27 cellular contexts compared by ENCODE assay signal in genomic region chr6:41045664-41046063, GRCh38. TPM values are rescaled to one million over a fixed set of nuclear protein-coding genes. Genes with fewer than 3 reads are reported as not detected.
DNase-seq lines count a peak whose midpoint lies in the region; ATAC-seq and TF ChIP-seq lines count a peak whose summit lies in the region.
"Had no signal": no experiment of that assay in that cellular context is flagged by ENCODE, and none has a peak within 500 bp of the region (broad histone marks: within the 10 kb centered on the region; RNA-seq: fewer than 3 reads in every experiment).

No MANE protein-coding gene starts in this region.

- TF ChIP-seq CTCF in body of pancreas (IDR thresholded peaks at IDR 0.05) (no peak), liver (IDR thresholded peaks at IDR 0.05; ENCODE audit: low read depth, low read length, missing input control) (no peak)

- H3K4me3 ChIP-seq in body of pancreas (no peak overlapping the region), liver (ENCODE audit: low read depth in 1 of 3, low read length in 3 of 3) (no peak overlapping the region)
- H3K4me3 ChIP-seq: GM23248 had no signal

- ATAC-seq in body of pancreas = peak; percentile 17
- ATAC-seq: Panc1 had no signal

- H3K9me3 ChIP-seq in body of pancreas (no peaks in the 10 kb centered on the region), liver (ENCODE audit: control insufficient read depth in 4 of 4, low read length in 3 of 4) (no peaks in the 10 kb centered on the region)

- no peak overlapping the region for H3K9ac ChIP-seq in liver (ENCODE audit: low read depth in 1 of 2, low read length in 2 of 2)
- H3K9ac ChIP-seq: GM23248 had no signal

- no peaks in the 10 kb centered on the region for H3K36me3 ChIP-seq in body of pancreas (replicated peaks in 1 of 2; ENCODE audit: insufficient read depth in 1 of 2, low read depth in 2 of 2)
- H3K36me3 ChIP-seq in liver (ENCODE audit: control insufficient read depth in 4 of 4, insufficient read depth in 3 of 4, low read depth in 1 of 4, low read length in 3 of 4) = no peaks in the 10 kb centered on the region

- H3K4me1 ChIP-seq in body of pancreas = peaks cover 60% of the 10 kb centered on the region
- H3K4me1 ChIP-seq in liver (ENCODE audit: control insufficient read depth in 4 of 4, insufficient read depth in 4 of 4, low read length in 3 of 4) = peaks cover 6 to 35% (median 25%) of the 10 kb centered on the region in 4 donors

- no peak for TF ChIP-seq POLR2A in body of pancreas (IDR thresholded peaks at IDR 0.05)

- H3K27ac ChIP-seq in body of pancreas = peak overlapping the region; percentile 32 to 68 (median 54)
- peak overlapping the region; percentile 66 to 79 for H3K27ac ChIP-seq in liver (ENCODE audit: low read depth in 1 of 2, low read length in 2 of 2)
- H3K27ac ChIP-seq: GM23248 had no signal

- no peak for TF ChIP-seq RAD21 in liver (IDR thresholded peaks at IDR 0.05)

- no peaks in the 10 kb centered on the region for H3K27me3 ChIP-seq in body of pancreas
- no peaks in the 10 kb centered on the region for H3K27me3 ChIP-seq in liver (ENCODE audit: control insufficient read depth in 4 of 4, insufficient read depth in 4 of 4, low read length in 3 of 4)

- DNase-seq in DMS79 (lab: John Stamatoyannopoulos, UW) = peak; percentile 48
- DNase-seq in body of pancreas = no peak
- DNase-seq in NCI-H446 (lab: John Stamatoyannopoulos, UW) = no peak
- DNase-seq in NCI-H510A treated with DMSO at 0.1 percent for 48 hours (lab: John Stamatoyannopoulos, UW) = no peak
- DNase-seq: C1 segment of cervical spinal cord; CD4-positive, alpha-beta memory T cell; COR-L47; GF-D8; GM23248; H9; KBM-7; MV-4-11; NCI-H1105 treated with DMSO at 0.1 percent for 48 hours; NCI-H146; NCI-H1930; NCI-H2107; NCI-H69; SHP77 treated with DMSO at 0.1 percent for 48 hours; T-helper 1 cell had no signal

- intact Hi-C loops in body of pancreas (cut with DNase I) = no loop called here

- 28 to 35% methylated on average over 5 of the region's 5 CpGs for WGBS in body of pancreas, 2 donors
- 29% methylated on average over 5 of the region's 5 CpGs for WGBS in liver

TF ChIP-seq in liver, 16 proteins besides CTCF, POLR2A, EP300 and RAD21:
- TF ChIP-seq SP1 (IDR thresholded peaks at IDR 0.05) (no peak), FOXA1 (IDR thresholded peaks at IDR 0.05) (no peak), GABPA (IDR thresholded peaks at IDR 0.05 in 1 of 2, conservative IDR thresholded peaks at IDR 0.05 in 1 of 2) (no peak), JUND (IDR thresholded peaks at IDR 0.05) (no peak), TAF1 (conservative IDR thresholded peaks at IDR 0.05) (no peak), REST (IDR thresholded peaks at IDR 0.05) (no peak), RXRA (IDR thresholded peaks at IDR 0.05) (no peak), HNF4G (IDR thresholded peaks at IDR 0.05) (no peak), NR2F2 (IDR thresholded peaks at IDR 0.05) (no peak)

RNA-seq across cellular contexts. Expression of gene TSPO2, which starts 3.4 kb away (rescaled TPM):
- total RNA-seq in body of pancreas = not detected
- 10 to 100 TPM in 1 of 2 donors, under 1 TPM in 1; 0.25 to 64.9 TPM for total RNA-seq in liver
- polyA plus RNA-seq in liver = under 1 TPM; 0.39 to 0.46 TPM
- total RNA-seq: A673; CD4-positive, alpha-beta memory T cell; GM23248; H9; LHCN-M2; MCF 10A; NCI-H460; OCI-LY7 had no signal
- polyA plus RNA-seq: CD4-positive, alpha-beta memory T cell; GM23248 had no signal

RNA-seq across cellular contexts. Expression of gene UNC5CL, which starts 6.6 kb away (rescaled TPM):
- total RNA-seq in body of pancreas = 10 to 100 TPM; 17.4 to 30.3 TPM
- total RNA-seq in liver = 10 to 100 TPM; 16.2 to 41.9 TPM
- 10 to 100 TPM in 1 of 2 donors, 1 to 10 TPM in 1; 4.7 to 18.2 TPM for polyA plus RNA-seq in liver
- total RNA-seq: GM23248 had no signal
- polyA plus RNA-seq: GM23248 had no signal

RNA-seq across cellular contexts. Expression of gene APOBEC2, which starts 7.3 kb away (rescaled TPM):
- total RNA-seq in body of pancreas = 1 to 10 TPM; 2.3 to 4.0 TPM
- total RNA-seq in liver = 1 to 10 TPM in 1 of 2 donors, not detected in 1; 1.6 TPM
- polyA plus RNA-seq in liver = 1 to 10 TPM in 1 of 2 donors, not detected in 1; 2.3 TPM
- total RNA-seq: A673; CD4-positive, alpha-beta memory T cell; GM23248; H9; HT1080; MCF 10A; NCI-H460; OCI-LY7 had no signal
- polyA plus RNA-seq: GM23248 had no signal

RNA-seq across cellular contexts. Expression of gene OARD1, which starts 26.5 kb away (rescaled TPM):
- total RNA-seq in body of pancreas (10 to 100 TPM; 15.0 to 27.4 TPM), liver (10 to 100 TPM; 20.1 to 25.1 TPM)
- 10 to 100 TPM; 20.9 to 28.6 TPM for polyA plus RNA-seq in liver

RNA-seq across cellular contexts. Expression of gene NFYA, which starts 27.1 kb away (rescaled TPM):
- total RNA-seq in body of pancreas = 10 to 100 TPM in 1 of 2 donors, 1 to 10 TPM in 1; 8.6 to 10.4 TPM
- 10 to 100 TPM; 15.1 to 28.4 TPM for total RNA-seq in liver
- polyA plus RNA-seq in liver = 1 to 10 TPM; 2.2 to 5.1 TPM
